12 cellular contexts compared by ENCODE assay signal in genomic region chr14:35050652-35051051, GRCh38. TPM values are rescaled to one million over a fixed set of nuclear protein-coding genes. Genes with fewer than 3 reads are reported as not detected.
DNase-seq lines count a peak whose midpoint lies in the region; ATAC-seq and TF ChIP-seq lines count a peak whose summit lies in the region.
"Had no signal": no experiment of that assay in that cellular context is flagged by ENCODE, and none has a peak within 500 bp of the region (broad histone marks: within the 10 kb centered on the region; RNA-seq: fewer than 3 reads in every experiment).

No MANE protein-coding gene starts in this region.

- H3K9me3 Mint-ChIP-seq in osteocyte (ENCODE audit: unreplicated experiment), result no peaks in the 10 kb centered on the region
- H3K9me3 Mint-ChIP-seq: activated naive CD8-positive, alpha-beta T cell treated with anti-CD3 and anti-CD28 coated beads for 36 hours had no signal

- peaks cover 32% of the 10 kb centered on the region for H3K4me1 Mint-ChIP-seq in osteocyte (ENCODE audit: unreplicated experiment)

- H3K36me3 Mint-ChIP-seq in osteocyte (ENCODE audit: unreplicated experiment), result peaks cover under 1% of the 10 kb centered on the region

- peak overlapping the region; percentile 79 for H3K27ac Mint-ChIP-seq in osteocyte (ENCODE audit: unreplicated experiment)
- H3K27ac Mint-ChIP-seq: activated naive CD8-positive, alpha-beta T cell treated with anti-CD3 and anti-CD28 coated beads for 36 hours had no signal

- TF ChIP-seq POLR2A in erythroblast (IDR thresholded peaks at IDR 0.05; ENCODE audit: low read length), result no peak

- no peak overlapping the region for H3K4me3 Mint-ChIP-seq in osteocyte (ENCODE audit: unreplicated experiment)
- H3K4me3 Mint-ChIP-seq: activated naive CD8-positive, alpha-beta T cell treated with anti-CD3 and anti-CD28 coated beads for 36 hours had no signal

- H3K27me3 Mint-ChIP-seq in osteocyte (ENCODE audit: unreplicated experiment), result no peaks in the 10 kb centered on the region
- H3K27me3 Mint-ChIP-seq: activated naive CD8-positive, alpha-beta T cell treated with anti-CD3 and anti-CD28 coated beads for 36 hours had no signal

- no peak for TF ChIP-seq CTCF in osteocyte (IDR thresholded peaks at IDR 0.05)

- DNase-seq in GM04503 (ENCODE audit: low read depth) (peak; percentile 50), RPMI7951 (ENCODE audit: low read depth) (peak; percentile 61), erythroblast (lab: John Stamatoyannopoulos, UW) (peak; percentile 60 to 79), osteocyte (ENCODE audit: extremely low spot score, unreplicated experiment) (no peak), DMS153 (lab: John Stamatoyannopoulos, UW) (no peak), NCI-H2227 treated with DMSO at 0.1 percent for 48 hours (lab: John Stamatoyannopoulos, UW) (no peak), NCI-H1092 (lab: John Stamatoyannopoulos, UW) (no peak)
- DNase-seq: activated CD4-positive, CD25-positive, alpha-beta regulatory T cell; activated naive CD8-positive, alpha-beta T cell treated with anti-CD3 and anti-CD28 coated beads for 36 hours; esophagus squamous epithelium; mucosa of descending colon had no signal

- no peak for ATAC-seq in GM18907 (IDR thresholded peaks at IDR 0.05; ENCODE audit: unreplicated experiment)
- ATAC-seq: mucosa of descending colon had no signal

RNA-seq across cellular contexts. Expression of gene FAM177A1, which starts 4.6 kb away (rescaled TPM):
- 41.2 and 53.7 TPM in 2 replicates for total RNA-seq in RPMI7951 (2014; rRNA removed; shearing (Covaris generic))
- total RNA-seq in osteocyte, result 68.3 and 76.5 TPM in 2 replicates

Comparison
In these comparisons a context has a peak if more than half of its experiments do, and no peak if none do; other contexts are left out.
1. DNase-seq: peak in GM04503 (single experiment), RPMI7951 (single experiment) and erythroblast (2 of 2); none in osteocyte (single experiment), DMS153 (single experiment), NCI-H2227 treated with DMSO at 0.1 percent for 48 hours (single experiment) and NCI-H1092 (single experiment).